Comparison of ENCODE assay signal across 8 cellular contexts in the genomic region with DNA sequence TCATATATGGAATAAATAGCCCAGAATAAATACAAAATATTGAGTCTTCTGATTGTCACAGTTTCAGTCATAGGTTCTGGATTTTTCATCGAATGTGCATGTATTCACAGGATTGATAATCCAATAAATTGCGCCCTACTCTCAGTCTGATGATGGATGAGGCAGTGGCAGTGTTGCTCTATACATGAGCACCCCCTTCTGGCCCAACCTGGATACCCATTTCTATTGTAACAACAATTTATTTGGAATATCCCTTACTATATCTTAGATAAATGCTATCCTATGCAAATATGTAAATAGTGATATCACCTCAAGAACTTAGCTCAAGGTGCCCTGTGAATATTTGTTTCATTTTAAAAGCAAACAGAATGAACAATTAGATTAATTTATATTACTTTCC.
A peak's percentile ranks its signal among the peaks of the same experiment; 100 is the strongest.
DNase-seq lines count a peak whose midpoint lies in the region; ATAC-seq and TF ChIP-seq lines count a peak whose summit lies in the region.

No MANE protein-coding gene starts in this region.

- no peaks in the 10 kb centered on the region for H4K20me1 ChIP-seq in GM23248 (ENCODE audit: insufficient read depth)
- H4K20me1 ChIP-seq in PC-3 (ENCODE audit: low read length): no peaks in the 10 kb centered on the region

- H3K9me2 ChIP-seq in GM23248 (ENCODE audit: insufficient read depth) (no peaks in the 10 kb centered on the region), PC-3 (replicated peaks; ENCODE audit: low read length) (no peaks in the 10 kb centered on the region)

- no peaks in the 10 kb centered on the region for H3F3A ChIP-seq in GM23248 (ENCODE audit: insufficient read depth)
- no peaks in the 10 kb centered on the region for H3F3A ChIP-seq in PC-3 (ENCODE audit: low read length, unreplicated experiment)

- peak; percentile 53 for TF ChIP-seq CTCF in PC-3 (conservative IDR thresholded peaks at IDR 0.05; ENCODE audit: low read depth, low read length)
- peak; percentile 73 for TF ChIP-seq CTCF in glutamatergic neuron (IDR thresholded peaks at IDR 0.05; ENCODE audit: partially characterized antibody, unreplicated experiment)

- no peak overlapping the region for H3K27ac Mint-ChIP-seq in glutamatergic neuron (ENCODE audit: unreplicated experiment)
- no peak overlapping the region for H3K27ac Mint-ChIP-seq in stimulated activated memory B cell treated with anti-CD40 and anti-IgM and Interleukin-4, amounts not matched to agents 10 μg/mL and 1 μg/mL and 100 μg/mL, for 72 hours

- H3K9ac ChIP-seq in GM23248: no peak overlapping the region
- no peak overlapping the region for H3K9ac ChIP-seq in PC-3 (ENCODE audit: low read length)

- BruUV-seq in PC-3 (replicated peaks; lab: Mats Ljungman, UMichigan): no TSS peak

- no peak overlapping the region for H3K4me3 Mint-ChIP-seq in glutamatergic neuron (ENCODE audit: unreplicated experiment)
- H3K4me3 Mint-ChIP-seq in stimulated activated memory B cell treated with anti-CD40 and anti-IgM and Interleukin-4, amounts not matched to agents 10 μg/mL and 1 μg/mL and 100 μg/mL, for 72 hours: no peak overlapping the region

- WGBS in GM23248 (ENCODE audit: low coverage in 1 of 2, low lambda C conversion rate in 2 of 2, missing lambda C conversion rate in 2 of 2), 2 experiments: 18 to 22% methylated on average over 2 of the region's 2 CpGs

- H3K4me3 ChIP-seq in GM23248 (no peak overlapping the region), PC-3 (ENCODE audit: low read length) (no peak overlapping the region)

- H3K27me3 ChIP-seq in GM23248 (replicated peaks; ENCODE audit: insufficient read depth) (no peaks in the 10 kb centered on the region), PC-3 (ENCODE audit: low read length) (no peaks in the 10 kb centered on the region)

- no peaks in the 10 kb centered on the region for H3K4me1 Mint-ChIP-seq in glutamatergic neuron (ENCODE audit: low read depth, unreplicated experiment)
- no peaks in the 10 kb centered on the region for H3K4me1 Mint-ChIP-seq in stimulated activated memory B cell treated with anti-CD40 and anti-IgM and Interleukin-4, amounts not matched to agents 10 μg/mL and 1 μg/mL and 100 μg/mL, for 72 hours

- H3K36me3 Mint-ChIP-seq in glutamatergic neuron (ENCODE audit: unreplicated experiment): no peaks in the 10 kb centered on the region
- no peaks in the 10 kb centered on the region for H3K36me3 Mint-ChIP-seq in stimulated activated memory B cell treated with anti-CD40 and anti-IgM and Interleukin-4, amounts not matched to agents 10 μg/mL and 1 μg/mL and 100 μg/mL, for 72 hours

- H2AFZ ChIP-seq in GM23248 (no peak overlapping the region), PC-3 (ENCODE audit: low read length) (no peak overlapping the region)

- H3K4me2 ChIP-seq in GM23248 (ENCODE audit: unreplicated experiment) (no peak overlapping the region), PC-3 (ENCODE audit: low read length) (no peak overlapping the region)

- H3K4me1 ChIP-seq in GM23248 (ENCODE audit: insufficient read depth) (no peaks in the 10 kb centered on the region), PC-3 (ENCODE audit: insufficient read depth, low read length) (no peaks in the 10 kb centered on the region)

- no peaks in the 10 kb centered on the region for H3K79me2 ChIP-seq in GM23248 (ENCODE audit: insufficient read depth)
- H3K79me2 ChIP-seq in PC-3 (ENCODE audit: low read length): no peaks in the 10 kb centered on the region

- H3K36me3 ChIP-seq in GM23248 (ENCODE audit: low read depth) (no peaks in the 10 kb centered on the region), PC-3 (ENCODE audit: low read depth, low read length) (no peaks in the 10 kb centered on the region)

- POLR2A ChIA-PET in PC-3 (lab: Charles Lee; ENCODE audit: unreplicated experiment): no interaction called here

- H3K9me3 Mint-ChIP-seq in glutamatergic neuron (ENCODE audit: unreplicated experiment): peaks cover 4% of the 10 kb centered on the region
- no peaks in the 10 kb centered on the region for H3K9me3 Mint-ChIP-seq in stimulated activated memory B cell treated with anti-CD40 and anti-IgM and Interleukin-4, amounts not matched to agents 10 μg/mL and 1 μg/mL and 100 μg/mL, for 72 hours

- H3K27ac ChIP-seq in GM23248 (no peak overlapping the region), PC-3 (ENCODE audit: low read length) (no peak overlapping the region)

- H3K27me3 Mint-ChIP-seq in glutamatergic neuron (ENCODE audit: unreplicated experiment): no peaks in the 10 kb centered on the region
- no peaks in the 10 kb centered on the region for H3K27me3 Mint-ChIP-seq in stimulated activated memory B cell treated with anti-CD40 and anti-IgM and Interleukin-4, amounts not matched to agents 10 μg/mL and 1 μg/mL and 100 μg/mL, for 72 hours

- no peaks in the 10 kb centered on the region for H3K9me3 ChIP-seq in GM23248 (ENCODE audit: low read depth)
- no peaks in the 10 kb centered on the region for H3K9me3 ChIP-seq in PC-3 (ENCODE audit: low read length)

- no peak for ATAC-seq in PC-3
- no peak for ATAC-seq in GM18861 (IDR thresholded peaks at IDR 0.05; ENCODE audit: unreplicated experiment)
- ATAC-seq in stimulated activated memory B cell treated with anti-CD40 and anti-IgM and Interleukin-4, amounts not matched to agents 10 μg/mL and 1 μg/mL and 100 μg/mL, for 72 hours: no peak

- CTCF ChIA-PET in PC-3 (lab: Charles Lee): no interaction called here

- intact Hi-C loops in PC-3 (cut with micrococcal nuclease): no loop called here

- DNase-seq in Ammon's horn (ENCODE audit: low spot score) (peak; percentile 8), GM23248 (peak; percentile 15), PC-3 (peak; percentile 18), glutamatergic neuron (peak; percentile 62), NCI-H1436 treated with DMSO at 0.1 percent for 48 hours (lab: John Stamatoyannopoulos, UW) (no peak)
- no peak for DNase-seq in activated CD8-positive, alpha-beta memory T cell treated with anti-CD3 and anti-CD28 coated beads for 24 hours

- in situ Hi-C loops in GM23248 (cut with MboI): no loop called here

Comparison
In these comparisons a context has a peak if more than half of its experiments do, and no peak if none do; other contexts are left out.
1. DNase-seq: peak in Ammon's horn (single experiment), GM23248 (single experiment), PC-3 (single experiment) and glutamatergic neuron (single experiment); none in NCI-H1436 treated with DMSO at 0.1 percent for 48 hours (single experiment) and activated CD8-positive, alpha-beta memory T cell treated with anti-CD3 and anti-CD28 coated beads for 24 hours (single experiment).